ENCODE assay signal across 13 cellular contexts in the genomic region with DNA sequence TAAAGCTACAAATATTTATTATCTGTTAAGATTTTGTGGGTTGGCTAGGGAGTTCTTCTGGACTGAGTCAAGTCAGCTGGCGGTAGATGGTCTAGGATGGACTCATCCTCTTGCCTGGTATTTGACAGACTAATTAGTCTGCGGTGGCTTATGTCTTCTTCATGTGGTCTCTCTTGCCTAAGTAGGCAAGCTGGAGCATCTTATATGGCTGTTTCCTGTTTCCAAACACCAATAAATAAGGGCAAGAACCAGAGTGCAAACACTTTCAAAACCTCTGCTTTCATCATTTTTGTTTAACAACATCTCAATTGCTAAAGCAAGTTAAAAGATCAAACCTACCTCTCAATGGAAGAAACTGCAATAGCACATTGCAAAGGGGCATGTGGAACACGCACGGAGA.
DNase-seq lines count a peak whose midpoint lies in the region; ATAC-seq and TF ChIP-seq lines count a peak whose summit lies in the region.
"Had no signal": no experiment of that assay in that cellular context is flagged by ENCODE, and none has a peak within 500 bp of the region (broad histone marks: within the 10 kb centered on the region; RNA-seq: fewer than 3 reads in every experiment).

No MANE protein-coding gene starts in this region.

- 75 to 90% methylated on average over 4 of the region's 4 CpGs for WGBS in esophagus squamous epithelium, 2 donors

- H3K4me3 ChIP-seq in AG04449 (ENCODE audit: low read depth, low read length) (no peak overlapping the region), HL-60 (replicated peaks; ENCODE audit: insufficient read depth, low read length) (no peak overlapping the region), foreskin fibroblast (ENCODE audit: low read depth in 1 of 2, low read length in 2 of 2) (no peak overlapping the region), esophagus squamous epithelium (no peak overlapping the region)
- H3K4me3 ChIP-seq: upper lobe of left lung had no signal

- no peaks in the 10 kb centered on the region for H3K9me3 ChIP-seq in esophagus squamous epithelium
- H3K9me3 ChIP-seq: upper lobe of left lung had no signal

- H3K36me3 ChIP-seq in esophagus squamous epithelium: no peaks in the 10 kb centered on the region
- H3K36me3 ChIP-seq: upper lobe of left lung had no signal

- H3K27ac ChIP-seq in HL-60 (replicated peaks): no peak overlapping the region; the same call in 1 of the 2 replicates
- H3K27ac ChIP-seq in esophagus squamous epithelium: no peak overlapping the region
- H3K27ac ChIP-seq: KMS-11, upper lobe of left lung had no signal

- CTCF ChIA-PET in AG04449 (lab: Yijun Ruan, JAX): interaction anchor here (1.4 to 3.2 kb wide), 5 partner anchors 11 to 367 kb away, joined by 3 to 27 read pairs (median 4); no protein-coding TSS in a partner anchor

- H3K27me3 ChIP-seq in HL-60 (ENCODE audit: insufficient read depth, poor library complexity, severe bottlenecking) (no peaks in the 10 kb centered on the region), esophagus squamous epithelium (no peaks in the 10 kb centered on the region)
- H3K27me3 ChIP-seq: upper lobe of left lung had no signal

- no peaks in the 10 kb centered on the region for H3K4me1 ChIP-seq in esophagus squamous epithelium
- H3K4me1 ChIP-seq: upper lobe of left lung had no signal

- ATAC-seq in GM18867 (IDR thresholded peaks at IDR 0.05; ENCODE audit: unreplicated experiment): no peak
- ATAC-seq: left ventricle myocardium superior had no signal

- TF ChIP-seq CTCF in AG04449 (IDR thresholded peaks at IDR 0.05; ENCODE audit: insufficient read depth, low read length, missing control alignments) (no peak), HL-60 (IDR thresholded peaks at IDR 0.05; ENCODE audit: insufficient read depth, low read length) (no peak), foreskin fibroblast (IDR thresholded peaks at IDR 0.05; ENCODE audit: low read depth, low read length) (no peak), GM13976 (IDR thresholded peaks at IDR 0.05; ENCODE audit: borderline replicate concordance, control extremely low read depth, extremely low read depth, insufficient read depth, missing control alignments) (no peak), esophagus squamous epithelium (IDR thresholded peaks at IDR 0.05) (no peak)

- POLR2A ChIA-PET in AG04449 (lab: Yijun Ruan, JAX): interaction anchor here (0.6 to 1.2 kb wide), 4 partner anchors 9 to 428 kb away, joined by 3 to 8 read pairs (median 3); no protein-coding TSS in a partner anchor

- intact Hi-C loops in esophagus squamous epithelium (cut with DNase I): no loop called here

- DNase-seq in AG04449 (ENCODE audit: low read depth, low spot score) (peak; percentile 78), HL-60 (ENCODE audit: low read depth in 1 of 2, low spot score in 1 of 2) (peak; percentile 43 to 86), SIG-M5 (lab: John Stamatoyannopoulos, UW) (peak; percentile 97), foreskin fibroblast (peak; percentile 39 to 52), GM13976 (ENCODE audit: low spot score) (no peak), NCI-H1417 (lab: John Stamatoyannopoulos, UW) (no peak), esophagus squamous epithelium (lab: John Stamatoyannopoulos, UW) (no peak)
- DNase-seq: amygdala, left ventricle myocardium superior, NCI-H345, upper lobe of left lung had no signal

- in situ Hi-C loops in GM13976 (cut with MboI; ENCODE audit: low sequenced_read_pairs, unreplicated experiment): no loop called here

- TF ChIP-seq POLR2A in esophagus squamous epithelium (IDR thresholded peaks at IDR 0.05): no peak

Comparison
In these comparisons a context has a peak if more than half of its experiments do, and no peak if none do; other contexts are left out.
1. DNase-seq: peak in AG04449 (single experiment), HL-60 (2 of 2), SIG-M5 (single experiment) and foreskin fibroblast (2 of 2); none in GM13976 (single experiment), NCI-H1417 (0 of 3) and esophagus squamous epithelium (single experiment).